Comparison of ENCODE assay signal across 26 cellular contexts in the genomic region with DNA sequence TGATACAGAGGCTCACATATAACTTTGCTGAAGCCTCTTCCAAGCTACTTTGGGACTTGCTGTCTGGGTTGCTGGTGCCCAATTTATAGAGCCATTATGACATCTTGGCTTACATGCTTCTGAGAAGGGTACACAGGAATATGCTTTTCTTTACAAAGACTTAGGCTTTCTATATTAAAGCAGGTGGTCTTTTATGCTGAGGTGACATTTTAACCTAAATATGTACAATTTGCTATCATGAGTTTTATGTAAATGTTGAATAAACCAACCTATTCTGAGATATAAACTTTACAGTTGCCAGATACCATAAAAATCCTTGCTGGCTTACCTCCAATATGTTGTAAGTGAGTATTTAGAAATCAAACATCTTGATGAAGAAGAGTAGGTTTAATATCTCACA.
"Had no signal": no experiment of that assay in that cellular context is flagged by ENCODE, and none has a peak within 500 bp of the region (broad histone marks: within the 10 kb centered on the region; RNA-seq: fewer than 3 reads in every experiment).

No MANE protein-coding gene starts in this region.

- H3K36me3 ChIP-seq: left ventricle myocardium inferior, neural progenitor cell, ovary, right atrium auricular region, stomach, thyroid gland, transverse colon, upper lobe of left lung, vagina had no signal

- H3K9ac ChIP-seq: neural progenitor cell had no signal

- H2AFZ ChIP-seq: hepatocyte had no signal

- H3K4me3 ChIP-seq: hepatocyte, left ventricle myocardium inferior, lung, neural progenitor cell, ovary, right atrium auricular region, skin epidermis, stomach, testis, thyroid gland, transverse colon, upper lobe of left lung, vagina had no signal

- H3K4me3 Mint-ChIP-seq: mesothelial cell of epicardium; naive B cell; natural killer cell; neural progenitor cell; stimulated activated naive B cell treated with anti-CD40 and anti-IgM and Interleukin-4, amounts not matched to agents 10 μg/mL and 1 μg/mL and 100 μg/mL, for 72 hours had no signal

- H3K9me3 ChIP-seq: left ventricle myocardium inferior, ovary, right atrium auricular region, stomach, testis, thyroid gland, transverse colon, upper lobe of left lung, vagina had no signal

- H3K27ac ChIP-seq: hepatocyte, left ventricle myocardium inferior, neural progenitor cell, ovary, right atrium auricular region, skin epidermis, stomach, testis, thyroid gland, transverse colon, upper lobe of left lung, vagina had no signal

- H3K79me2 ChIP-seq: hepatocyte had no signal

- H3K4me1 Mint-ChIP-seq: mesothelial cell of epicardium; naive B cell; natural killer cell; neural progenitor cell; stimulated activated naive B cell treated with anti-CD40 and anti-IgM and Interleukin-4, amounts not matched to agents 10 μg/mL and 1 μg/mL and 100 μg/mL, for 72 hours had no signal

- H3K9me3 Mint-ChIP-seq: mesothelial cell of epicardium; neural progenitor cell; stimulated activated naive B cell treated with anti-CD40 and anti-IgM and Interleukin-4, amounts not matched to agents 10 μg/mL and 1 μg/mL and 100 μg/mL, for 72 hours had no signal

- H3K27me3 ChIP-seq: hepatocyte, neural progenitor cell, ovary, right atrium auricular region, stomach, testis, thyroid gland, transverse colon, upper lobe of left lung, vagina had no signal

- H3K27ac Mint-ChIP-seq: mesothelial cell of epicardium; naive B cell; natural killer cell; neural progenitor cell; stimulated activated naive B cell treated with anti-CD40 and anti-IgM and Interleukin-4, amounts not matched to agents 10 μg/mL and 1 μg/mL and 100 μg/mL, for 72 hours had no signal

- ATAC-seq: natural killer cell; sciatic nerve; stimulated activated naive B cell treated with anti-CD40 and anti-IgM and Interleukin-4, amounts not matched to agents 10 μg/mL and 1 μg/mL and 100 μg/mL, for 72 hours; stimulated activated naive CD8-positive, alpha-beta T cell treated with anti-CD3 and anti-CD28 coated beads, Interleukin-15, Interleukin-2, amounts not matched to agents 100 U/mL and 50 U/mL, for 24 hours had no signal

- H3K27me3 Mint-ChIP-seq: naive B cell; progenitor cell of endocrine pancreas; stimulated activated naive B cell treated with anti-CD40 and anti-IgM and Interleukin-4, amounts not matched to agents 10 μg/mL and 1 μg/mL and 100 μg/mL, for 72 hours had no signal

- H3K4me2 ChIP-seq: hepatocyte, neural progenitor cell had no signal

- H3K36me3 Mint-ChIP-seq: mesothelial cell of epicardium; naive B cell; natural killer cell; neural progenitor cell; stimulated activated naive B cell treated with anti-CD40 and anti-IgM and Interleukin-4, amounts not matched to agents 10 μg/mL and 1 μg/mL and 100 μg/mL, for 72 hours had no signal

- DNase-seq: islet precursor cell; left ventricle myocardium inferior; mesendoderm; naive B cell; natural killer cell; ovary; stimulated activated CD4-positive, alpha-beta T cell treated with anti-CD3 and anti-CD28 coated beads, Interleukin-12 subunit alpha, Interleukin-12 subunit beta, amount 100 ng/mL, for 4 hours; stimulated activated CD4-positive, alpha-beta T cell treated with anti-CD3 and anti-CD28 coated beads, Interleukin-15, amount 100 ng/mL, for 24 hours; stimulated activated CD4-positive, alpha-beta T cell treated with anti-CD3 and anti-CD28 coated beads, Interleukin-2, amount 100 ng/mL, for 24 hours; stimulated activated CD4-positive, alpha-beta T cell treated with anti-CD3 and anti-CD28 coated beads, Interleukin-4, amount 100 ng/mL, for 1 hour; stimulated activated naive B cell treated with anti-CD40 and anti-IgM and Interleukin-4, amounts not matched to agents 10 μg/mL and 1 μg/mL and 100 μg/mL, for 72 hours; stimulated activated naive CD8-positive, alpha-beta T cell treated with anti-CD3 and anti-CD28 coated beads, Interleukin-15, Interleukin-2, amounts not matched to agents 100 U/mL and 50 U/mL, for 24 hours; stomach; testis; thyroid gland; transverse colon; upper lobe of left lung had no signal

- H3K4me1 ChIP-seq: left ventricle myocardium inferior, neural progenitor cell, right atrium auricular region, testis, thyroid gland, upper lobe of left lung, vagina had no signal
